Comparison of ENCODE assay signal across 8 cellular contexts in the genomic region with DNA sequence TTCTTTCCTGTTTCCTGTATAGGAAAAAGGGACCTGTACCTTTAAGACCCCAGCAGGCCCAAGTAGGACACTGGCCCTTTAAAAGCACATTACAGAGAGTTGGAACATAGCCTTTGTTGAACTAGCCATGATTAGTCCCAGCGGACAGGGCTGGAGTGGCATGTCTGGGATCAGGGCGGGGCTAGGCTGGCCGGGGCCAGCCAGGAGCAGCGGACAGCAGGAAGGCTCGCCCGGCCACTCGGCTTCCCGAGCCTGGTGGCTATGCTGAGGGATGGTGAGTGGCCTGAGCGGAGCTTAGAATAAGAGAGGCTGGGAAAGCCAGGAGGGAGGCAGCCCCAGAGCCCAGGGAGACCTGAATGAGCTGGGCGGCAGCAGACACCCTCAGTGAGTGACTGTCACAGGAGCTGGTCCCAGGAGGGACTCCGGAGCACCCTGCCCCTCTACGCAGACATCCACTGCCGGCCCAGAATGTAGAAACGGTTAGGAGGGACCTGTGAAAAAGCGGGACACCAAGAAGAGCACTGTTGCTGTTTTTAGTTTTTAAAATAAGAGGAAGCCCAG.
A peak's percentile ranks its signal among the peaks of the same experiment; 100 is the strongest.
DNase-seq lines count a peak whose midpoint lies in the region; ATAC-seq, FAIRE-seq and TF ChIP-seq lines count a peak whose summit lies in the region.

No MANE protein-coding gene starts in this region.

- intact Hi-C loops in heart left ventricle (cut with DNase I), result loop anchor here in 7 of 10 donors (2.0 to 10.0 kb wide), 9 partner anchors 41 to 251 kb away; no protein-coding TSS in a partner anchor

- TF ChIP-seq CTCF in heart left ventricle (IDR thresholded peaks at IDR 0.05), result peak in 2 of 12 donors; percentile 22 to 24
- TF ChIP-seq CTCF in progenitor cell of endocrine pancreas (IDR thresholded peaks at IDR 0.05; ENCODE audit: unreplicated experiment), result peak; percentile 14

- WGBS in heart left ventricle, 4 donors, result 3 to 15% (median 9%) methylated on average over 15 of the region's 15 CpGs

- H3K4me1 ChIP-seq in HUES6 (ENCODE audit: control insufficient read depth, insufficient read depth, low read length), result peaks cover 75% of the 10 kb centered on the region
- peaks cover 37% of the 10 kb centered on the region for H3K4me1 ChIP-seq in adipocyte (ENCODE audit: control insufficient read depth, insufficient read depth, low read length)
- H3K4me1 ChIP-seq in heart left ventricle, result peaks cover 18 to 99% (median 94%) of the 10 kb centered on the region in 12 donors
- no peaks in the 10 kb centered on the region for H3K4me1 ChIP-seq in effector memory CD4-positive, alpha-beta T cell (ENCODE audit: control insufficient read depth, insufficient read depth, low read length, poor library complexity, severe bottlenecking)

- no peak overlapping the region for H3K4me3 Mint-ChIP-seq in progenitor cell of endocrine pancreas (ENCODE audit: low read depth)

- H3K36me3 Mint-ChIP-seq in progenitor cell of endocrine pancreas (ENCODE audit: insufficient read depth), result no peaks in the 10 kb centered on the region

- H3K27ac Mint-ChIP-seq in progenitor cell of endocrine pancreas, result no peak overlapping the region

- peak in 1 of 2 donors; percentile 57 for TF ChIP-seq POLR2A in heart left ventricle (IDR thresholded peaks at IDR 0.05)
- no peak for TF ChIP-seq POLR2A in GM12891 (IDR thresholded peaks at IDR 0.05; ENCODE audit: low read depth, low read length)

- no peaks in the 10 kb centered on the region for H3K27me3 Mint-ChIP-seq in progenitor cell of endocrine pancreas

- no peaks in the 10 kb centered on the region for H3K9me3 ChIP-seq in HUES6 (ENCODE audit: control insufficient read depth, insufficient read depth, low read depth, low read length)
- H3K9me3 ChIP-seq in adipocyte (ENCODE audit: control insufficient read depth, low read length), result no peaks in the 10 kb centered on the region
- no peaks in the 10 kb centered on the region for H3K9me3 ChIP-seq in heart left ventricle
- H3K9me3 ChIP-seq in effector memory CD4-positive, alpha-beta T cell (ENCODE audit: control insufficient read depth, low read length), result no peaks in the 10 kb centered on the region

- peak; percentile 91 to 92 (median 92) for ATAC-seq in heart left ventricle

- H3K36me3 ChIP-seq in HUES6 (ENCODE audit: control insufficient read depth, insufficient read depth, low read length) (no peaks in the 10 kb centered on the region), adipocyte (ENCODE audit: control insufficient read depth, insufficient read depth, low read length, severe bottlenecking) (no peaks in the 10 kb centered on the region), heart left ventricle (no peaks in the 10 kb centered on the region)
- no peaks in the 10 kb centered on the region for H3K36me3 ChIP-seq in effector memory CD4-positive, alpha-beta T cell (ENCODE audit: control insufficient read depth, insufficient read depth, low read length)

- H3K4me1 Mint-ChIP-seq in progenitor cell of endocrine pancreas (ENCODE audit: low read depth), result peaks cover 38% of the 10 kb centered on the region

- no peak for FAIRE-seq in GM12891 (lab: Jason Lieb, UNC)

- H3K9ac ChIP-seq in HUES6 (ENCODE audit: low read length) (peak overlapping the region; percentile 51), adipocyte (ENCODE audit: low read length) (peak overlapping the region; percentile 78)

- H3K9me3 Mint-ChIP-seq in progenitor cell of endocrine pancreas (ENCODE audit: low read depth), result no peaks in the 10 kb centered on the region

- H3K27ac ChIP-seq in HUES6 (ENCODE audit: low read depth, low read length), result no peak overlapping the region
- H3K27ac ChIP-seq in heart left ventricle, result peak overlapping the region; percentile 87 to 99 (median 94)
- no peak overlapping the region for H3K27ac ChIP-seq in effector memory CD4-positive, alpha-beta T cell (ENCODE audit: insufficient read depth, low read length, poor library complexity, severe bottlenecking)

- peak overlapping the region; percentile 43; the same call in 1 of the 2 replicates for H3K4me3 ChIP-seq in HUES6 (ENCODE audit: low read depth, low read length)
- H3K4me3 ChIP-seq in adipocyte (ENCODE audit: low read length), result peak overlapping the region; percentile 77
- peak overlapping the region; percentile 15 to 75 (median 56) for H3K4me3 ChIP-seq in heart left ventricle
- H3K4me3 ChIP-seq in effector memory CD4-positive, alpha-beta T cell (ENCODE audit: insufficient read depth, low read depth, low read length, poor library complexity, severe bottlenecking), result no peak overlapping the region

- H3K27me3 ChIP-seq in HUES6 (ENCODE audit: control insufficient read depth, insufficient read depth, low read length) (no peaks in the 10 kb centered on the region), adipocyte (replicated peaks; ENCODE audit: control insufficient read depth, insufficient read depth, low read length) (no peaks in the 10 kb centered on the region), heart left ventricle (no peaks in the 10 kb centered on the region)
- no peaks in the 10 kb centered on the region for H3K27me3 ChIP-seq in effector memory CD4-positive, alpha-beta T cell (replicated peaks; ENCODE audit: control insufficient read depth, insufficient read depth, low read length, poor library complexity, severe bottlenecking)

- DNase-seq in adipocyte (ENCODE audit: low read depth) (peak; percentile 91), heart left ventricle (peak; percentile 89 to 93 (median 90)), progenitor cell of endocrine pancreas (ENCODE audit: low spot score, unreplicated experiment) (peak; percentile 70), DMS53 treated with DMSO at 0.1 percent for 48 hours (lab: John Stamatoyannopoulos, UW; ENCODE audit: unreplicated experiment) (no peak), GM12891 (ENCODE audit: insufficient read length, low spot score) (no peak)
- no peak for DNase-seq in effector memory CD4-positive, alpha-beta T cell
- DNase-seq in activated CD4-positive, alpha-beta T cell treated with anti-CD3 and anti-CD28 coated beads for 1 hour, result no peak

TF ChIP-seq in GM12891, 5 proteins besides CTCF, POLR2A, EP300 and RAD21:
- TF ChIP-seq SPI1 (IDR thresholded peaks at IDR 0.05; ENCODE audit: low read depth, low read length) (no peak), POLR2AphosphoS5 (IDR thresholded peaks at IDR 0.05; ENCODE audit: low read depth, low read length) (no peak), POU2F2 (IDR thresholded peaks at IDR 0.05; ENCODE audit: low read depth, low read length) (no peak), TAF1 (IDR thresholded peaks at IDR 0.05; ENCODE audit: low read depth, low read length) (no peak), PAX5 (IDR thresholded peaks at IDR 0.05; ENCODE audit: insufficient read depth, low read length, severe bottlenecking) (no peak)

Comparison
In these comparisons a context has a peak if more than half of its experiments do, and no peak if none do; other contexts are left out.
1. H3K27ac ChIP-seq: peak in heart left ventricle (12 of 12); none in HUES6 (single experiment) and effector memory CD4-positive, alpha-beta T cell (single experiment).
2. DNase-seq: peak in adipocyte (single experiment), heart left ventricle (5 of 5) and progenitor cell of endocrine pancreas (single experiment); none in effector memory CD4-positive, alpha-beta T cell (0 of 3), DMS53 treated with DMSO at 0.1 percent for 48 hours (single experiment), activated CD4-positive, alpha-beta T cell treated with anti-CD3 and anti-CD28 coated beads for 1 hour (single experiment) and GM12891 (single experiment).